Comparison of ENCODE assay signal across 17 cellular contexts in the genomic region with DNA sequence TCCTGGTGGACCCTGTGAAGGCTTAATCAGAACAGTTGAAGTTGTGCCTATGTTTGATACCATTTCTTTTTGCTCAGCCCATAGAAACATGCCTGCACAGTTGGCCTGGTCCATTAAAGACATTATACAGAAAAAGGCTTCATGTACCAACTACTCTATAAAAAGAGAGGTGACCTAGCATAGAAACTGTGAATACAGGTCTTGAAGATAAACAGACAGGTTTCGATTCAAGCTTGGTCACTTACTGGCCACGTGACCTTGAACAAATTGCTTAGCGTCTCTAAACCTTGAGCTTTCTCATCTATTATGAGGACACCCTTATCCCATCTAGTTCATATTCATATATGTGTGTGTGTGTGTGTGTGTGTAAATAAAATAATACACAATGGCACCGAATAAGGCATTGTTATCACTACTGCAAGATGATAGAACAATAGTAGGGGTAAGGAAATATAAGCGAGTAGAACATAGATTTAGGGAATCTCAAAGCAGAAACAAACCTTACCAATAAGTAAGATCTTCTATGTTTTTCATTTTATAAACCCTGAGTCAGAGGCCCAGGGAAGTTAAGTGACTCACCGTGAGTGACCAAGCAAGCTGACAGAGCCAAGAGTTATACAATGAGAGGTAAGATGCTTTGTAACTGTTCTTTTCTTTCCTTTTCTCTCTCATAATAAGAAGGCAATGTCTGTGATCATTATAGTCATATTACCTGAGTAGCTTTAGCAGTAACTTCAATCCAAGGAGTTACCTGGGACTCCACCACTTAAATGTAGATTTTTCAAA.
A peak's percentile ranks its signal among the peaks of the same experiment; 100 is the strongest.
DNase-seq lines count a peak whose midpoint lies in the region; ATAC-seq, FAIRE-seq and TF ChIP-seq lines count a peak whose summit lies in the region.
"Had no signal": no experiment of that assay in that cellular context is flagged by ENCODE, and none has a peak within 500 bp of the region (broad histone marks: within the 10 kb centered on the region; RNA-seq: fewer than 3 reads in every experiment).

No MANE protein-coding gene starts in this region.

- H3K27ac ChIP-seq in PC-3 (ENCODE audit: low read length) (no peak overlapping the region), endothelial cell of umbilical vein (ENCODE audit: insufficient read depth, low read depth, low read length) (no peak overlapping the region), neural progenitor cell (no peak overlapping the region), GM23338 (ENCODE audit: low read depth) (no peak overlapping the region)
- H3K27ac ChIP-seq: neutrophil had no signal

- H3K9me3 ChIP-seq in PC-3 (ENCODE audit: low read length): no peaks in the 10 kb centered on the region
- no peaks in the 10 kb centered on the region for H3K9me3 ChIP-seq in endothelial cell of umbilical vein (replicated peaks; ENCODE audit: control insufficient read depth, insufficient read depth, low read length)
- H3K9me3 ChIP-seq in neural progenitor cell (ENCODE audit: low read depth): no peaks in the 10 kb centered on the region
- H3K9me3 ChIP-seq: neutrophil had no signal

- dilution Hi-C loops in endothelial cell of umbilical vein (cut with MboI; ENCODE audit: extremely low pct_ligation_motif_present, low sequenced_read_pairs): no loop called here

- H3K36me3 ChIP-seq in PC-3 (ENCODE audit: low read depth, low read length) (no peaks in the 10 kb centered on the region), endothelial cell of umbilical vein (ENCODE audit: control insufficient read depth in 2 of 2, extremely low read depth in 1 of 2, insufficient read depth in 2 of 2, low read length in 2 of 2) (no peaks in the 10 kb centered on the region), neural progenitor cell (no peaks in the 10 kb centered on the region), GM23338 (ENCODE audit: insufficient read depth) (no peaks in the 10 kb centered on the region)
- H3K36me3 ChIP-seq: neutrophil had no signal

- H3K4me3 ChIP-seq in PC-3 (ENCODE audit: low read length) (no peak overlapping the region), endothelial cell of umbilical vein (replicated peaks in 1 of 3; ENCODE audit: insufficient read depth in 1 of 3, low read depth in 1 of 3, low read length in 3 of 3) (no peak overlapping the region), neural progenitor cell (no peak overlapping the region), GM23338 (no peak overlapping the region)

- BruUV-seq in PC-3 (replicated peaks; lab: Mats Ljungman, UMichigan) (no TSS peak), endothelial cell of umbilical vein (replicated peaks; lab: Mats Ljungman, UMichigan) (no TSS peak)

- H3K9ac ChIP-seq in PC-3 (ENCODE audit: low read length) (no peak overlapping the region), endothelial cell of umbilical vein (replicated peaks; ENCODE audit: extremely low read depth, insufficient read depth, low read length) (no peak overlapping the region), neural progenitor cell (no peak overlapping the region)

- TF ChIP-seq CTCF in PC-3 (conservative IDR thresholded peaks at IDR 0.05; ENCODE audit: low read depth, low read length) (no peak), endothelial cell of umbilical vein (IDR thresholded peaks at IDR 0.05; ENCODE audit: extremely low read depth in 1 of 2, insufficient read depth in 1 of 2, low read depth in 1 of 2, low read length in 2 of 2) (no peak), neural progenitor cell (IDR thresholded peaks at IDR 0.05) (no peak), GM23338 (conservative IDR thresholded peaks at IDR 0.05; ENCODE audit: low read depth in 2 of 2) (no peak)

- H3K9me1 ChIP-seq in endothelial cell of umbilical vein (replicated peaks; ENCODE audit: control insufficient read depth, extremely low read depth, insufficient read depth, low read length): no peaks in the 10 kb centered on the region

- peak; percentile 40; the same call in 1 of the 2 replicates for ATAC-seq in PC-3
- no peak for ATAC-seq in GM21723 (IDR thresholded peaks at IDR 0.05; ENCODE audit: unreplicated experiment)
- no peak for ATAC-seq in GM23338
- ATAC-seq: activated CD4-positive, alpha-beta T cell treated with anti-CD3 and anti-CD28 coated beads for 36 hours; Right ventricle myocardium inferior had no signal

- TF ChIP-seq POLR2A in endothelial cell of umbilical vein (IDR thresholded peaks at IDR 0.05; ENCODE audit: low read depth, low read length): no peak

- H4K20me1 ChIP-seq in PC-3 (ENCODE audit: low read length) (no peaks in the 10 kb centered on the region), endothelial cell of umbilical vein (replicated peaks; ENCODE audit: control insufficient read depth, extremely low read depth, insufficient read depth, low read length) (no peaks in the 10 kb centered on the region), neural progenitor cell (ENCODE audit: low read depth) (no peaks in the 10 kb centered on the region), GM23338 (replicated peaks; ENCODE audit: insufficient read depth) (no peaks in the 10 kb centered on the region)

- no peaks in the 10 kb centered on the region for H3K4me1 ChIP-seq in PC-3 (ENCODE audit: insufficient read depth, low read length)
- no peaks in the 10 kb centered on the region for H3K4me1 ChIP-seq in endothelial cell of umbilical vein (ENCODE audit: control insufficient read depth, extremely low read depth, insufficient read depth, low read length)
- H3K4me1 ChIP-seq in neural progenitor cell: peaks cover 21% of the 10 kb centered on the region
- H3K4me1 ChIP-seq in GM23338 (ENCODE audit: insufficient read depth): peaks cover 29% of the 10 kb centered on the region

- peaks cover 62% of the 10 kb centered on the region for H3K4me1 Mint-ChIP-seq in neural progenitor cell
- peaks cover 45% of the 10 kb centered on the region for H3K4me1 Mint-ChIP-seq in GM23338
- H3K4me1 Mint-ChIP-seq: activated CD4-positive, alpha-beta T cell treated with anti-CD3 and anti-CD28 coated beads for 36 hours; activated naive CD8-positive, alpha-beta T cell treated with anti-CD3 and anti-CD28 coated beads, Interleukin-2, amount 10 ng/mL, durations not matched to agents 7 days and 5 days had no signal

- H3K9me3 Mint-ChIP-seq in neural progenitor cell (no peaks in the 10 kb centered on the region), GM23338 (no peaks in the 10 kb centered on the region)
- H3K9me3 Mint-ChIP-seq: activated naive CD8-positive, alpha-beta T cell treated with anti-CD3 and anti-CD28 coated beads, Interleukin-2, amount 10 ng/mL, durations not matched to agents 7 days and 5 days; dendritic cell treated with granulocyte-macrophage colony-stimulating factor and Interleukin-4, amounts not matched to agents 40 ng/mL and 50 ng/mL, for 4 days; stimulated activated naive CD8-positive, alpha-beta T cell treated with anti-CD3 and anti-CD28 coated beads, Interleukin-15, Interleukin-2, amounts not matched to agents 100 ng/mL and 50 ng/mL, for 24 hours had no signal

- H3K27me3 ChIP-seq in PC-3 (ENCODE audit: low read length) (peaks cover 6% of the 10 kb centered on the region; the same call in 1 of the 2 replicates), endothelial cell of umbilical vein (ENCODE audit: control insufficient read depth in 2 of 2, insufficient read depth in 2 of 2, low read length in 2 of 2) (no peaks in the 10 kb centered on the region), neural progenitor cell (no peaks in the 10 kb centered on the region), GM23338 (ENCODE audit: insufficient read depth) (no peaks in the 10 kb centered on the region)
- H3K27me3 ChIP-seq: neutrophil had no signal

- H3K79me2 ChIP-seq in PC-3 (ENCODE audit: low read length) (no peaks in the 10 kb centered on the region), endothelial cell of umbilical vein (ENCODE audit: control insufficient read depth, insufficient read depth, low read length) (no peaks in the 10 kb centered on the region), neural progenitor cell (ENCODE audit: low read depth) (no peaks in the 10 kb centered on the region), GM23338 (replicated peaks; ENCODE audit: insufficient read depth) (no peaks in the 10 kb centered on the region)

- H3F3A ChIP-seq in PC-3 (ENCODE audit: low read length, unreplicated experiment) (no peaks in the 10 kb centered on the region), neural progenitor cell (ENCODE audit: low read depth) (no peaks in the 10 kb centered on the region), GM23338 (replicated peaks; ENCODE audit: low read depth) (no peaks in the 10 kb centered on the region)

- H3K4me2 ChIP-seq in PC-3 (ENCODE audit: low read length): no peak overlapping the region
- no peak overlapping the region for H3K4me2 ChIP-seq in endothelial cell of umbilical vein (ENCODE audit: insufficient read depth, low read length)
- H3K4me2 ChIP-seq in neural progenitor cell: no peak overlapping the region
- H3K4me2 ChIP-seq in GM23338: no peak overlapping the region

- H3K4me3 Mint-ChIP-seq in neural progenitor cell (no peak overlapping the region), GM23338 (no peak overlapping the region)
- H3K4me3 Mint-ChIP-seq: activated CD4-positive, alpha-beta T cell treated with anti-CD3 and anti-CD28 coated beads for 36 hours; activated naive CD8-positive, alpha-beta T cell treated with anti-CD3 and anti-CD28 coated beads, Interleukin-2, amount 10 ng/mL, durations not matched to agents 7 days and 5 days; dendritic cell treated with granulocyte-macrophage colony-stimulating factor and Interleukin-4, amounts not matched to agents 40 ng/mL and 50 ng/mL, for 4 days; stimulated activated naive CD8-positive, alpha-beta T cell treated with anti-CD3 and anti-CD28 coated beads, Interleukin-15, Interleukin-2, amounts not matched to agents 100 ng/mL and 50 ng/mL, for 24 hours had no signal

- POLR2A ChIA-PET in PC-3 (lab: Charles Lee; ENCODE audit: unreplicated experiment) (no interaction called here), endothelial cell of umbilical vein (lab: Charles Lee) (no interaction called here)

- in situ Hi-C loops in Caki2 (cut with HindIII; ENCODE audit: low pct_unique_long_range_greater_than_20kb, low sequenced_read_pairs): no loop called here

- CTCF ChIA-PET in PC-3 (lab: Charles Lee) (no interaction called here), endothelial cell of umbilical vein (lab: Charles Lee) (no interaction called here)

- no peak for FAIRE-seq in endothelial cell of umbilical vein (lab: Jason Lieb, UNC)

- H3K27me3 Mint-ChIP-seq in neural progenitor cell (ENCODE audit: insufficient read depth, low read depth) (no peaks in the 10 kb centered on the region), GM23338 (ENCODE audit: insufficient read depth, low read depth, poor library complexity) (no peaks in the 10 kb centered on the region)
- H3K27me3 Mint-ChIP-seq: activated CD4-positive, alpha-beta T cell treated with anti-CD3 and anti-CD28 coated beads for 36 hours; activated naive CD8-positive, alpha-beta T cell treated with anti-CD3 and anti-CD28 coated beads, Interleukin-2, amount 10 ng/mL, durations not matched to agents 7 days and 5 days; dendritic cell treated with granulocyte-macrophage colony-stimulating factor and Interleukin-4, amounts not matched to agents 40 ng/mL and 50 ng/mL, for 4 days; stimulated activated naive CD8-positive, alpha-beta T cell treated with anti-CD3 and anti-CD28 coated beads, Interleukin-15, Interleukin-2, amounts not matched to agents 100 ng/mL and 50 ng/mL, for 24 hours had no signal

- peak overlapping the region; percentile 32 for H3K27ac Mint-ChIP-seq in neural progenitor cell
- H3K27ac Mint-ChIP-seq in GM23338: no peak overlapping the region
- H3K27ac Mint-ChIP-seq: activated CD4-positive, alpha-beta T cell treated with anti-CD3 and anti-CD28 coated beads for 36 hours; activated naive CD8-positive, alpha-beta T cell treated with anti-CD3 and anti-CD28 coated beads, Interleukin-2, amount 10 ng/mL, durations not matched to agents 7 days and 5 days; dendritic cell treated with granulocyte-macrophage colony-stimulating factor and Interleukin-4, amounts not matched to agents 40 ng/mL and 50 ng/mL, for 4 days; stimulated activated naive CD8-positive, alpha-beta T cell treated with anti-CD3 and anti-CD28 coated beads, Interleukin-15, Interleukin-2, amounts not matched to agents 100 ng/mL and 50 ng/mL, for 24 hours had no signal

- H3K9me2 ChIP-seq in PC-3 (replicated peaks; ENCODE audit: low read length) (no peaks in the 10 kb centered on the region), GM23338 (ENCODE audit: insufficient read depth) (no peaks in the 10 kb centered on the region)

- H2AFZ ChIP-seq in PC-3 (ENCODE audit: low read length) (no peak overlapping the region), endothelial cell of umbilical vein (ENCODE audit: low read depth, low read length) (no peak overlapping the region), neural progenitor cell (replicated peaks) (peak overlapping the region; percentile 4), GM23338 (no peak overlapping the region)

- H3K36me3 Mint-ChIP-seq in neural progenitor cell (no peaks in the 10 kb centered on the region), GM23338 (ENCODE audit: low read depth) (no peaks in the 10 kb centered on the region)
- H3K36me3 Mint-ChIP-seq: activated naive CD8-positive, alpha-beta T cell treated with anti-CD3 and anti-CD28 coated beads, Interleukin-2, amount 10 ng/mL, durations not matched to agents 7 days and 5 days had no signal

- DNase-seq in Caki2 (ENCODE audit: low read depth) (peak; percentile 38), PC-3 (peak; percentile 53), endothelial cell of umbilical vein (ENCODE audit: low read depth, low spot score) (no peak), neural progenitor cell (ENCODE audit: low spot score) (no peak), GM23338 (ENCODE audit: low spot score) (no peak), amniotic stem cell (lab: John Stamatoyannopoulos, UW) (no peak)
- DNase-seq in stimulated activated CD4-positive, alpha-beta T cell treated with anti-CD3 and anti-CD28 coated beads, Interleukin-4, amount 100 ng/mL, for 4 hours: no peak
- DNase-seq: activated CD4-positive, alpha-beta T cell treated with anti-CD3 and anti-CD28 coated beads for 36 hours; activated naive CD8-positive, alpha-beta T cell treated with anti-CD3 and anti-CD28 coated beads, Interleukin-2, amount 10 ng/mL, durations not matched to agents 7 days and 5 days; DMS79; NCI-H774; T-helper 2 cell had no signal

- intact Hi-C loops in PC-3 (cut with micrococcal nuclease) (no loop called here), endothelial cell of umbilical vein (cut with micrococcal nuclease) (no loop called here)

Comparison
In these comparisons a context has a peak if more than half of its experiments do, and no peak if none do; other contexts are left out.
1. DNase-seq: peak in Caki2 (single experiment) and PC-3 (single experiment); none in endothelial cell of umbilical vein (single experiment), neural progenitor cell (single experiment), stimulated activated CD4-positive, alpha-beta T cell treated with anti-CD3 and anti-CD28 coated beads, Interleukin-4, amount 100 ng/mL, for 4 hours (0 of 2), GM23338 (single experiment) and amniotic stem cell (single experiment).